ENCODE assay signal across 13 cellular contexts in the genomic region with DNA sequence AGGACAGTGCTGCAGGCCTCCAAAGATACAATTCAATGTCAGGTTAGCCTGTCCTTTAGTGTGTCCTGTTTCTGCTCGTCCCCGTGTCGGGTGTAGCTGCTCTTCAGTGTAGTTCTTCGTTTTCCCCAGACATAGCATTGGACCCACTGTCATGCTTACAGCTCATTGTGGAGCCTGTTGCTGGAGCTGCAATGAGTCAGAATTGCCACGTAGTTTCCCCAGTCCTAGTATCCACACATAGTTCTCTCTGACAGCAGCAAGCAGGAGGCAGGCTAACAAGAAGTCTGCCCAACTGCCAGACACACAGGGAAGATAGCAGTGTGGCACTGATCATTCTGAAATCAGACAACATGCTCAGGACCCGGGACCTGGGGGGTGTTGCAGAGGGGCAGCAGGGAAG. TPM values are rescaled to one million over a fixed set of nuclear protein-coding genes. Genes with fewer than 3 reads are reported as not detected.
DNase-seq lines count a peak whose midpoint lies in the region; ATAC-seq, FAIRE-seq and TF ChIP-seq lines count a peak whose summit lies in the region.
"Had no signal": no experiment of that assay in that cellular context is flagged by ENCODE, and none has a peak within 500 bp of the region (broad histone marks: within the 10 kb centered on the region; RNA-seq: fewer than 3 reads in every experiment).

No MANE protein-coding gene starts in this region.

- CTCF ChIA-PET in CD8-positive, alpha-beta T cell (lab: Charles Lee) = no interaction called here

- no peak overlapping the region for H3K27ac ChIP-seq in CD8-positive, alpha-beta T cell (ENCODE audit: low read depth, low read length)
- H3K27ac ChIP-seq: neural progenitor cell had no signal

- POLR2A ChIA-PET in CD8-positive, alpha-beta T cell (lab: Charles Lee) = no interaction called here

- peak; percentile 67 for FAIRE-seq in GM12892 (lab: Jason Lieb, UNC)
- FAIRE-seq: H54 had no signal

- intact Hi-C loops in CD8-positive, alpha-beta T cell (cut with DNase I, micrococcal nuclease) = no loop called here

- H3K4me1 Mint-ChIP-seq in activated T-helper 17 cell treated with anti-CD3 and anti-CD28 coated beads, Interleukin-2, amount 50 U/mL, for 72 hours = no peaks in the 10 kb centered on the region
- no peaks in the 10 kb centered on the region for H3K4me1 Mint-ChIP-seq in CD8-positive, alpha-beta T cell (ENCODE audit: low read depth)
- H3K4me1 Mint-ChIP-seq: CD4-positive, alpha-beta memory T cell; neural progenitor cell had no signal

- no peak overlapping the region for H3K4me3 ChIP-seq in foreskin fibroblast (ENCODE audit: low read depth in 1 of 2, low read length in 2 of 2)
- no peak overlapping the region for H3K4me3 ChIP-seq in HAP-1
- no peak overlapping the region for H3K4me3 ChIP-seq in CD8-positive, alpha-beta T cell (ENCODE audit: low read depth, low read length)
- H3K4me3 ChIP-seq: neural progenitor cell had no signal

- in situ Hi-C loops in ACHN (cut with HindIII; ENCODE audit: low pct_ligation_motif_present, low pct_unique_long_range_greater_than_20kb, low sequenced_read_pairs) = no loop called here
- in situ Hi-C loops in HAP-1 (cut with MboI; ENCODE audit: low sequenced_read_pairs) = no loop called here

- H3K4me3 Mint-ChIP-seq in activated T-helper 17 cell treated with anti-CD3 and anti-CD28 coated beads, Interleukin-2, amount 50 U/mL, for 72 hours = no peak overlapping the region
- no peak overlapping the region for H3K4me3 Mint-ChIP-seq in CD8-positive, alpha-beta T cell
- H3K4me3 Mint-ChIP-seq: CD4-positive, alpha-beta memory T cell; neural progenitor cell had no signal

- H3K36me3 ChIP-seq in HAP-1 (replicated peaks) = no peaks in the 10 kb centered on the region; the same call in 1 of the 2 replicates
- H3K36me3 ChIP-seq in CD8-positive, alpha-beta T cell (ENCODE audit: insufficient read depth, low read length) = no peaks in the 10 kb centered on the region
- H3K36me3 ChIP-seq: neural progenitor cell had no signal

- peak; percentile 25 for DNase-seq in ACHN
- no peak for DNase-seq in GM12892 (ENCODE audit: insufficient read length)
- peak; percentile 62 to 75 for DNase-seq in foreskin fibroblast
- DNase-seq in epidermal melanocyte (ENCODE audit: insufficient read length, low spot score) = no peak
- no peak for DNase-seq in HAP-1 (ENCODE audit: low spot score in 2 of 2)
- no peak for DNase-seq in CD8-positive, alpha-beta T cell
- DNase-seq: activated CD8-positive, alpha-beta memory T cell treated with anti-CD3 and anti-CD28 coated beads, Interleukin-2, amount 50 U/mL, for 48 hours; CD4-positive, alpha-beta memory T cell; stimulated activated CD4-positive, alpha-beta T cell treated with anti-CD3 and anti-CD28 coated beads, Interleukin-12 subunit alpha, Interleukin-12 subunit beta, amount 100 ng/mL, for 4 hours had no signal

- no peaks in the 10 kb centered on the region for H3K27me3 Mint-ChIP-seq in activated T-helper 17 cell treated with anti-CD3 and anti-CD28 coated beads, Interleukin-2, amount 50 U/mL, for 72 hours
- H3K27me3 Mint-ChIP-seq in CD8-positive, alpha-beta T cell (ENCODE audit: low read depth) = no peaks in the 10 kb centered on the region
- H3K27me3 Mint-ChIP-seq: CD4-positive, alpha-beta memory T cell had no signal

- peak; percentile 29 for ATAC-seq in activated T-helper 17 cell treated with anti-CD3 and anti-CD28 coated beads, Interleukin-2, amount 50 U/mL, for 72 hours (replicated peaks)
- ATAC-seq in GM18870 (IDR thresholded peaks at IDR 0.05; ENCODE audit: unreplicated experiment) = no peak
- no peak for ATAC-seq in CD8-positive, alpha-beta T cell

- no peaks in the 10 kb centered on the region for H3K27me3 ChIP-seq in HAP-1 (ENCODE audit: low read depth)
- no peaks in the 10 kb centered on the region for H3K27me3 ChIP-seq in CD8-positive, alpha-beta T cell (ENCODE audit: insufficient read depth, low read length)
- H3K27me3 ChIP-seq: neural progenitor cell had no signal

- H3K9me3 Mint-ChIP-seq in activated T-helper 17 cell treated with anti-CD3 and anti-CD28 coated beads, Interleukin-2, amount 50 U/mL, for 72 hours = no peaks in the 10 kb centered on the region
- no peaks in the 10 kb centered on the region for H3K9me3 Mint-ChIP-seq in CD8-positive, alpha-beta T cell
- H3K9me3 Mint-ChIP-seq: CD4-positive, alpha-beta memory T cell; neural progenitor cell had no signal

- no peak for TF ChIP-seq CTCF in foreskin fibroblast (IDR thresholded peaks at IDR 0.05; ENCODE audit: low read depth, low read length)
- no peak for TF ChIP-seq CTCF in CD8-positive, alpha-beta T cell (IDR thresholded peaks at IDR 0.05)

- H3K4me1 ChIP-seq in HAP-1 = no peaks in the 10 kb centered on the region
- H3K4me1 ChIP-seq in CD8-positive, alpha-beta T cell (ENCODE audit: insufficient read depth, low read length) = no peaks in the 10 kb centered on the region

- H3K9me3 ChIP-seq in HAP-1 = no peaks in the 10 kb centered on the region
- H3K9me3 ChIP-seq in CD8-positive, alpha-beta T cell (ENCODE audit: low read length) = no peaks in the 10 kb centered on the region

- H3K36me3 Mint-ChIP-seq in activated T-helper 17 cell treated with anti-CD3 and anti-CD28 coated beads, Interleukin-2, amount 50 U/mL, for 72 hours (ENCODE audit: low read depth) = peaks cover 24% of the 10 kb centered on the region
- H3K36me3 Mint-ChIP-seq in CD8-positive, alpha-beta T cell = peaks cover 19% of the 10 kb centered on the region
- H3K36me3 Mint-ChIP-seq: neural progenitor cell had no signal

- TF ChIP-seq POLR2A in GM12892 (IDR thresholded peaks at IDR 0.05; ENCODE audit: low read depth, low read length) = no peak

- H3K27ac Mint-ChIP-seq in activated T-helper 17 cell treated with anti-CD3 and anti-CD28 coated beads, Interleukin-2, amount 50 U/mL, for 72 hours = no peak overlapping the region
- no peak overlapping the region for H3K27ac Mint-ChIP-seq in CD8-positive, alpha-beta T cell
- H3K27ac Mint-ChIP-seq: CD4-positive, alpha-beta memory T cell; neural progenitor cell had no signal

RNA-seq across cellular contexts. Expression of gene MOSPD2, which starts 49.2 kb away (rescaled TPM):
- 6.6 TPM for polyA plus RNA-seq in GM12892 (2012; ENCODE audit: missing spikeins)
- total RNA-seq in activated T-helper 17 cell treated with anti-CD3 and anti-CD28 coated beads, Interleukin-2, amount 50 U/mL, for 72 hours = 10 to 100 TPM; 10.9 to 12.2 TPM
- total RNA-seq in CD8-positive, alpha-beta T cell = 1 to 10 TPM; 4.2 to 4.6 TPM

RNA-seq across cellular contexts. Expression of gene FANCB, which starts 49.6 kb away (rescaled TPM):
- 5.9 TPM for polyA plus RNA-seq in GM12892 (2012; ENCODE audit: missing spikeins)
- total RNA-seq in activated T-helper 17 cell treated with anti-CD3 and anti-CD28 coated beads, Interleukin-2, amount 50 U/mL, for 72 hours = 10 to 100 TPM; 12.7 to 17.2 TPM
- 1 to 10 TPM; 2.5 to 3.1 TPM for total RNA-seq in CD8-positive, alpha-beta T cell

Comparison
In these comparisons a context has a peak if more than half of its experiments do, and no peak if none do; other contexts are left out.
1. DNase-seq: peak in ACHN (single experiment) and foreskin fibroblast (2 of 2); none in GM12892 (single experiment), epidermal melanocyte (single experiment), HAP-1 (0 of 2) and CD8-positive, alpha-beta T cell (0 of 7).